ENCODE assay signal across 10 cellular contexts in the genomic region with DNA sequence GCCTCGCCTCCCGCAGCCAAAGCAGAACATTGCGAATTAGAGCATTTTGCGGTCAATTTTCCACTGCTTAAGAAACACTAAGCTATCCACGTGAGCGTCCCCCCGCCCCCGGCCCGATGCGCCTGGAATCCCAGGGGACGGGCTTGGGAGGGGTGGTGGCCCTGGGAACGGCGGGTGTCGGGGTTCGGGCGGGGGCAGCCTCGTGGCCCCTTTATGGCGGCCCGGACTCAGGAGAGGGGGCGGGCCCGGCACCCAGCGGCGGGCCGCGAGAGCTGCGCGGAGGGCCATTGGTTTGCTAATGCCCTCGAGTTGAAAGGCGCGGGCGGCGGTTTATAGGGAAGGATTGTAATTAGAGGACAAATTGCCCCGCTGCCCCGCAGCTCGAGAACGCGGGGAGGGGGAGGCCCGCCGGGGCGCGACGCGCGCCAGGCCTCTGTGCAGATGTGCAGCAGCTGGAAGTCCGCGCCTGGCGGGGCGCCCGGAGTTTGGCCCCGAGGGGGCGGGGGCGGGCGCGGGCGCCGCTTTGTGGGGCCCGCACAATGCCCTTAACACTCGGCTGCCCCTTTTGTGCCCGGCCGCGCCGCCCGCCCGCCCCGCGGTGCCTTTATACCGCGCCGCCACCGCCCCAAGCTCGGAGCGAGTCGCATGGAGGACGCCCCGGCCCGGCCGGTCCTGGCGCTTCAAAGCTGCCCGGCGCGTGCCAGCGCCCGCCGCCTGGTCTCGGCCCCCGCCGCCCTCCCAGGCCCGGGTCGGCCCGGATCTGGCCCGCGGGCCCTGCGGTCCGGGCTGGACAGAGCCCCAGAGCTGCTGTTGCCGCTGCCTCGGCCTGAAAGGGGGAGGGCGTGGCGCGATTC. TPM values are rescaled to one million over a fixed set of nuclear protein-coding genes. Genes with fewer than 3 reads are reported as not detected.
DNase-seq lines count a peak whose midpoint lies in the region; TF ChIP-seq lines count a peak whose summit lies in the region.
"Had no signal": no experiment of that assay in that cellular context is flagged by ENCODE, and none has a peak within 500 bp of the region (broad histone marks: within the 10 kb centered on the region; RNA-seq: fewer than 3 reads in every experiment).

No MANE protein-coding gene starts in this region.

- H3K9ac ChIP-seq in adipocyte (ENCODE audit: low read length): no peak overlapping the region
- H3K9ac ChIP-seq in mesenchymal stem cell (ENCODE audit: low read length): no peak overlapping the region

- H3K4me3 ChIP-seq in H7 (ENCODE audit: insufficient read depth, low read depth, low read length): peak overlapping the region; percentile 38
- no peak overlapping the region for H3K4me3 ChIP-seq in adipocyte (ENCODE audit: low read length)
- H3K4me3 ChIP-seq in mesenchymal stem cell (ENCODE audit: insufficient read depth in 1 of 2, low read depth in 1 of 2, low read length in 2 of 2): peak overlapping the region in 1 of 2 experiments; percentile 14

- DNase-seq in H7 (peak; percentile 94), adipocyte (ENCODE audit: low read depth) (peak; percentile 39), mesenchymal stem cell (no peak), GM13977 (ENCODE audit: low spot score) (no peak)
- DNase-seq in activated CD4-positive, CD25-positive, alpha-beta regulatory T cell (lab: John Stamatoyannopoulos, UW): no peak
- no peak for DNase-seq in stimulated activated naive CD4-positive, alpha-beta T cell (lab: John Stamatoyannopoulos, UW)
- DNase-seq: activated CD4-positive, alpha-beta T cell treated with anti-CD3 and anti-CD28 coated beads, Interleukin-2, amount 50 U/mL, for 1 hour; Karpas-422 had no signal

- H3K4me2 ChIP-seq in mesenchymal stem cell (ENCODE audit: low read length, poor library complexity, severe bottlenecking): peak overlapping the region; percentile 56

- no peak overlapping the region for H3K18ac ChIP-seq in mesenchymal stem cell (ENCODE audit: low read depth in 1 of 2, low read length in 2 of 2)

- in situ Hi-C loops in GM13977 (cut with MboI; ENCODE audit: low pct_unique_long_range_greater_than_20kb, low sequenced_read_pairs, unreplicated experiment): loop anchor here (10.0 kb wide), 2 partner anchors 103 to 163 kb away; no protein-coding TSS in a partner anchor

- no peak overlapping the region for H3K14ac ChIP-seq in mesenchymal stem cell (ENCODE audit: low read length in 2 of 2)

- H3K4me1 ChIP-seq in adipocyte (ENCODE audit: control insufficient read depth, insufficient read depth, low read length) (peaks cover 17% of the 10 kb centered on the region), mesenchymal stem cell (ENCODE audit: control insufficient read depth, insufficient read depth, low read depth, low read length) (peaks cover 28% of the 10 kb centered on the region)

- TF ChIP-seq CTCF in GM13977 (IDR thresholded peaks at IDR 0.05; ENCODE audit: extremely low read depth, insufficient read depth, missing control alignments): no peak

- no peak overlapping the region for H2AFZ ChIP-seq in mesenchymal stem cell (ENCODE audit: low read depth, low read length)

- H2BK12ac ChIP-seq in mesenchymal stem cell (ENCODE audit: low read length in 2 of 2): no peak overlapping the region

- no peak overlapping the region for H3K4ac ChIP-seq in mesenchymal stem cell (ENCODE audit: low read depth in 1 of 2, low read length in 2 of 2)

- H3K36me3 ChIP-seq in H7 (replicated peaks; ENCODE audit: control insufficient read depth, insufficient read depth, low read length) (no peaks in the 10 kb centered on the region), adipocyte (ENCODE audit: control insufficient read depth, insufficient read depth, low read length, severe bottlenecking) (no peaks in the 10 kb centered on the region), mesenchymal stem cell (ENCODE audit: control insufficient read depth in 1 of 2, insufficient read depth in 2 of 2, low read depth in 1 of 2, low read length in 2 of 2) (no peaks in the 10 kb centered on the region)
- H3K36me3 ChIP-seq: Peyer's patch had no signal

- no peak overlapping the region for H3K27ac ChIP-seq in mesenchymal stem cell (ENCODE audit: low read length, poor library complexity, severe bottlenecking)
- H3K27ac ChIP-seq: Peyer's patch had no signal

- H2BK15ac ChIP-seq in mesenchymal stem cell (ENCODE audit: low read depth, poor library complexity, severe bottlenecking): no peak overlapping the region

- no peak overlapping the region for H4K91ac ChIP-seq in mesenchymal stem cell (ENCODE audit: low read length)

- H3K27me3 ChIP-seq in H7 (ENCODE audit: control insufficient read depth, insufficient read depth, low read length) (peaks cover 38% of the 10 kb centered on the region), adipocyte (replicated peaks; ENCODE audit: control insufficient read depth, insufficient read depth, low read length) (peaks cover 30% of the 10 kb centered on the region), mesenchymal stem cell (ENCODE audit: control insufficient read depth in 1 of 2, insufficient read depth in 1 of 2, low read length in 2 of 2) (peaks cover 49 to 67% of the 10 kb centered on the region in 2 experiments)

- H3K9me3 ChIP-seq in adipocyte (ENCODE audit: control insufficient read depth, low read length) (peaks cover 4% of the 10 kb centered on the region), mesenchymal stem cell (ENCODE audit: control insufficient read depth, low read length) (no peaks in the 10 kb centered on the region)
- H3K9me3 ChIP-seq: Peyer's patch had no signal

- no peak overlapping the region for H2BK120ac ChIP-seq in mesenchymal stem cell (ENCODE audit: low read depth, low read length)

- H2AK5ac ChIP-seq in mesenchymal stem cell (ENCODE audit: low read length, severe bottlenecking): no peak overlapping the region

- no peak overlapping the region for H2BK5ac ChIP-seq in mesenchymal stem cell (ENCODE audit: low read depth, low read length, poor library complexity, severe bottlenecking)

- H3K23ac ChIP-seq in mesenchymal stem cell (ENCODE audit: low read length in 2 of 2): no peak overlapping the region

- H4K8ac ChIP-seq in mesenchymal stem cell (ENCODE audit: low read length): no peak overlapping the region

- H3K79me1 ChIP-seq in mesenchymal stem cell (replicated peaks; ENCODE audit: low read length, poor library complexity, severe bottlenecking): no peaks in the 10 kb centered on the region

- whole genome bisulfite sequencing in mesenchymal stem cell: 1% methylated on average over 79 of the region's 99 CpGs

RNA-seq across cellular contexts. Expression of gene HES3, which starts 1.9 kb away (rescaled TPM):
- total RNA-seq in H7 (2014; rRNA removed; shearing (Covaris generic)): 28.2 and 38.8 TPM in 2 replicates
- polyA plus RNA-seq in mesenchymal stem cell (2013, experiment 1 of 2): not detected
- polyA plus RNA-seq in mesenchymal stem cell (2013, experiment 2 of 2): not detected
- total RNA-seq: omental fat pad, Peyer's patch had no signal

RNA-seq across cellular contexts. Expression of gene ICMT, which starts 6.3 kb away (rescaled TPM):
- 195 and 196 TPM in 2 replicates for total RNA-seq in H7 (2014; rRNA removed; shearing (Covaris generic))
- 52.7 TPM for polyA plus RNA-seq in mesenchymal stem cell (2013, experiment 1 of 2)
- polyA plus RNA-seq in mesenchymal stem cell (2013, experiment 2 of 2): 52.5 TPM

RNA-seq across cellular contexts. Expression of gene GPR153, which starts 18.8 kb away (rescaled TPM):
- 15.6 and 25.2 TPM in 2 replicates for total RNA-seq in H7 (2014; rRNA removed; shearing (Covaris generic))
- polyA plus RNA-seq in mesenchymal stem cell (2013, experiment 1 of 2): 4.9 TPM
- 5.1 TPM for polyA plus RNA-seq in mesenchymal stem cell (2013, experiment 2 of 2)

RNA-seq across cellular contexts. Expression of gene RNF207, which starts 36.2 kb away (rescaled TPM):
- total RNA-seq in H7 (2014; rRNA removed; shearing (Covaris generic)): 6.8 and 25.3 TPM in 2 replicates
- 3.3 TPM for polyA plus RNA-seq in mesenchymal stem cell (2013, experiment 1 of 2)
- 3.0 TPM for polyA plus RNA-seq in mesenchymal stem cell (2013, experiment 2 of 2)

RNA-seq across cellular contexts. Expression of gene RPL22, which starts 42.7 kb away (rescaled TPM):
- 237 and 308 TPM in 2 replicates for total RNA-seq in H7 (2014; rRNA removed; shearing (Covaris generic))
- 897 TPM for polyA plus RNA-seq in mesenchymal stem cell (2013, experiment 1 of 2)
- 851 TPM for polyA plus RNA-seq in mesenchymal stem cell (2013, experiment 2 of 2)

Comparison
In these comparisons a context has a peak if more than half of its experiments do, and no peak if none do; other contexts are left out.
1. DNase-seq: peak in H7 (single experiment) and adipocyte (single experiment); none in mesenchymal stem cell (single experiment), GM13977 (single experiment), activated CD4-positive, CD25-positive, alpha-beta regulatory T cell (0 of 4) and stimulated activated naive CD4-positive, alpha-beta T cell (0 of 6).